Comparison of ENCODE assay signal across 8 cellular contexts in the genomic region with DNA sequence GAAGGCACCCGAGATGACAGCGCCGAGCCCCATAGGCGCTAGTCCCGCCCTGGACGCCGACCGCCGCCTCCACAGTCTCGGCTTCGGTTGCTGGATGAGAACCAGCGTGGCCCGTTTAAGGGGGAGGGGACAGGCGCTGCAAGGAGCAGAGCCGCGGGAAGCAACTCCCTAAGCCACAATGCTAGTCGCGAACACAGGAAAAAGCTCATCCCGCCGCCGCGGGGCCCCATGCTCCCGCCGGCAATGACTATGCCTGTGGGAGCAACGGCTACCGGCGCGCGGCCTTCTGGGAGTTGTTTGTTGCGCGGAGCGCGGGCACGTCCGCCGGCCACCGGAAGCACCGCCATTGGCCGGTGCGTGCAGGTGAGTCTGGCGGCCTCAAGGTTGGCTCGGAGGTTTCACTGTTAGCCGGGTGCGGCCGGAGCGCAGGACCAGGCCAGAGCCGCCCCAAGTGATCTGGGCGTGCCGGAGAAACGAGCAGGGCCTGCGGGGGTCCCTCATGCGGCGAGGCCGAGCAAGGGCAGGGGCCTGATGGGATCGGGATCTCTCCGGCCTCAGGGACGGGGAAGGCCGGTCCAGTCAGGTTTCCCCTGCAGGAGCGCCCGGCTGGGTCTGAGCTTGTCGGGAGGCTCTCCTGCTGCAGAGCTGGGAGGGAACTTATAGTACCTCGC. TPM values are rescaled to one million over a fixed set of nuclear protein-coding genes. Genes with fewer than 3 reads are reported as not detected.
DNase-seq lines count a peak whose midpoint lies in the region; ATAC-seq and TF ChIP-seq lines count a peak whose summit lies in the region.

ZNF544 (plus strand) TSS at position 331 of the 671 bp plus-strand sequence. CDS start 15,110 bp downstream, outside the sequence.

- peak; percentile 86 for ATAC-seq in GM21515 (IDR thresholded peaks at IDR 0.05; ENCODE audit: unreplicated experiment)

- no peaks in the 10 kb centered on the region for H3K27me3 Mint-ChIP-seq in activated naive CD4-positive, alpha-beta T cell treated with anti-CD3 and anti-CD28 coated beads, Interleukin-2, amount 10 ng/mL, durations not matched to agents 7 days and 5 days

- peak within 1 kb of the TSS; percentile 92 for H3K27ac Mint-ChIP-seq in activated naive CD4-positive, alpha-beta T cell treated with anti-CD3 and anti-CD28 coated beads, Interleukin-2, amount 10 ng/mL, durations not matched to agents 7 days and 5 days

- peaks cover 36% of the 10 kb centered on the region for H3K4me1 Mint-ChIP-seq in activated naive CD4-positive, alpha-beta T cell treated with anti-CD3 and anti-CD28 coated beads, Interleukin-2, amount 10 ng/mL, durations not matched to agents 7 days and 5 days

- peak; percentile 71 for TF ChIP-seq POLR2A in Raji (IDR thresholded peaks at IDR 0.05; ENCODE audit: insufficient read depth, low read depth, low read length)

- DNase-seq in DMS 273 treated with DMSO at 0.1 percent for 48 hours (lab: John Stamatoyannopoulos, UW) (peak; percentile 29), KG1 (lab: John Stamatoyannopoulos, UW) (peak; percentile 73), globus pallidus (ENCODE audit: low spot score) (peak; percentile 48), occipital lobe (lab: John Stamatoyannopoulos, UW) (peak; percentile 66), superior temporal gyrus (ENCODE audit: extremely low spot score) (peak; percentile 66)
- peak; percentile 71 for DNase-seq in activated naive CD4-positive, alpha-beta T cell treated with anti-CD3 and anti-CD28 coated beads, Interleukin-2, amount 10 ng/mL, durations not matched to agents 7 days and 5 days

- H3K4me3 Mint-ChIP-seq in activated naive CD4-positive, alpha-beta T cell treated with anti-CD3 and anti-CD28 coated beads, Interleukin-2, amount 10 ng/mL, durations not matched to agents 7 days and 5 days: peak within 1 kb of the TSS; percentile 92

- H3K9me3 Mint-ChIP-seq in activated naive CD4-positive, alpha-beta T cell treated with anti-CD3 and anti-CD28 coated beads, Interleukin-2, amount 10 ng/mL, durations not matched to agents 7 days and 5 days: peaks cover 40% of the 10 kb centered on the region

- CTCF ChIA-PET in activated naive CD4-positive, alpha-beta T cell treated with anti-CD3 and anti-CD28 coated beads, Interleukin-2, amount 10 ng/mL, durations not matched to agents 7 days and 5 days (lab: Charles Lee): interaction anchor here (0.7 to 2.4 kb wide), 4 partner anchors 10 to 201 kb away, joined by 4 to 8 read pairs (median 4); partner anchors contain the start of gene ZNF497

- H3K36me3 Mint-ChIP-seq in activated naive CD4-positive, alpha-beta T cell treated with anti-CD3 and anti-CD28 coated beads, Interleukin-2, amount 10 ng/mL, durations not matched to agents 7 days and 5 days: peaks cover 53% of the 10 kb centered on the region

RNA-seq across cellular contexts. Expression of gene ZNF544, which starts in this region (rescaled TPM):
- 63.8 TPM for total RNA-seq in occipital lobe

Comparison
In these comparisons a context has a peak if more than half of its experiments do, and no peak if none do; other contexts are left out.
1. Peak in every context shown above with its lines: DNase-seq and ATAC-seq.